21 cellular contexts compared by ENCODE assay signal in the genomic region with DNA sequence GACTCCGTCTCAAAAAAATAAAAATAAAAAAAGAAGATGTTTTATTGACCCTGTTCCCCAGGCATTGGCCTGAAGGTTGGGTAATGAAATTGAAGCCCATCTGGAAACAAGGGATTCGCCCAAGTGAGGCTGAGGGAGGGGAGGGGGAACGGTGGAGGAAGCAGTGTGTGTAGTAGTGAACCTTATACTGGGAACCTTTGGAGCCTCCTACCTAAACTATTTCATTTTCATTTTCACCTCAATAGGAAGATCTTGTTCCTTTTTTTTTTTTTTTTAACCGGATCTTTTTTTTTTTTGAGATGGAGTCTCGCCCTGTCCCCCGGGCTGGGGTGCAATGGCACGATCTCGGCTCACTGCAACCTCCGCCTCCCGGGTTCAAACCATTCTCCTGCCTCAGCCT. TPM values are rescaled to one million over a fixed set of nuclear protein-coding genes. Genes with fewer than 3 reads are reported as not detected.
A peak's percentile ranks its signal among the peaks of the same experiment; 100 is the strongest.
DNase-seq lines count a peak whose midpoint lies in the region; ATAC-seq and TF ChIP-seq lines count a peak whose summit lies in the region.
"Had no signal": no experiment of that assay in that cellular context is flagged by ENCODE, and none has a peak within 500 bp of the region (broad histone marks: within the 10 kb centered on the region; RNA-seq: fewer than 3 reads in every experiment).

No MANE protein-coding gene starts in this region.

- H3K9me3 Mint-ChIP-seq in activated B cell treated with CpG ODN at 0.5 μM for 24 hours (no peaks in the 10 kb centered on the region), naive B cell (no peaks in the 10 kb centered on the region)

- CTCF ChIA-PET in HEK293 (lab: Yijun Ruan, JAX) (interaction anchor here (1.5 to 1.6 kb wide), 2 partner anchors 12 to 14 kb away, joined by 5 to 7 read pairs; no protein-coding TSS in a partner anchor), activated B cell treated with CpG ODN at 0.5 μM for 24 hours (lab: Charles Lee) (no interaction called here)

- H3K4me1 Mint-ChIP-seq in activated B cell treated with CpG ODN at 0.5 μM for 24 hours (peaks cover 53% of the 10 kb centered on the region), naive B cell (peaks cover 35 to 73% (median 62%) of the 10 kb centered on the region in 3 donors)

- H3K36me3 Mint-ChIP-seq in activated B cell treated with CpG ODN at 0.5 μM for 24 hours (ENCODE audit: low read depth) (no peaks in the 10 kb centered on the region), naive B cell (no peaks in the 10 kb centered on the region)
- H3K36me3 Mint-ChIP-seq: CD4-positive, alpha-beta memory T cell had no signal

- no peaks in the 10 kb centered on the region for H3K9me3 ChIP-seq in HEK293 (ENCODE audit: control insufficient read depth, insufficient read depth, low read depth, low read length)
- H3K9me3 ChIP-seq: A549 had no signal

- DNase-seq in activated B cell treated with CpG ODN at 0.5 μM for 24 hours (no peak), naive B cell (peak; percentile 32), NCI-H1694 treated with DMSO at 0.1 percent for 48 hours (lab: John Stamatoyannopoulos, UW) (no peak), NCI-H128 (lab: John Stamatoyannopoulos, UW; ENCODE audit: unreplicated experiment) (no peak), foreskin keratinocyte (no peak), NOMO-1 treated with DMSO at 0.1 percent for 48 hours (lab: John Stamatoyannopoulos, UW; ENCODE audit: unreplicated experiment) (no peak)
- DNase-seq: 8988T; ACHN; AML-193; C1 segment of cervical spinal cord; Calu3; CD4-positive, alpha-beta memory T cell; COR-L47; DMS53; DMS79 treated with DMSO at 0.1 percent for 48 hours; GF-D8; GM23248; H7; HCEC 1CT had no signal

- H3K27ac Mint-ChIP-seq in activated B cell treated with CpG ODN at 0.5 μM for 24 hours (peak overlapping the region; percentile 71), naive B cell (peak overlapping the region in 4 of 6 donors; percentile 44 to 87 (median 74))
- H3K27ac Mint-ChIP-seq: CD4-positive, alpha-beta memory T cell had no signal

- POLR2A ChIA-PET in HEK293 (lab: Yijun Ruan, JAX): interaction anchor here (0.6 kb wide), 1 partner anchor 29 kb away, joined by 6 read pairs; no protein-coding TSS in a partner anchor
- POLR2A ChIA-PET in activated B cell treated with CpG ODN at 0.5 μM for 24 hours (lab: Charles Lee): interaction anchor here (2.9 kb wide), 1 partner anchor 13 kb away, joined by 12 read pairs; the partner anchor contains the start of gene ZBTB22

- no peaks in the 10 kb centered on the region for H3K36me3 ChIP-seq in HEK293 (ENCODE audit: control insufficient read depth in 2 of 2, insufficient read depth in 1 of 2, low read length in 2 of 2)

- intact Hi-C loops in activated B cell treated with CpG ODN at 0.5 μM for 24 hours (cut with micrococcal nuclease): no loop called here

- H3K4me1 ChIP-seq in HEK293 (ENCODE audit: control insufficient read depth, insufficient read depth, low read length): no peaks in the 10 kb centered on the region
- no peaks in the 10 kb centered on the region for H3K4me1 ChIP-seq in foreskin keratinocyte
- H3K4me1 ChIP-seq: A549 had no signal

- H3K4me3 Mint-ChIP-seq in activated B cell treated with CpG ODN at 0.5 μM for 24 hours: no peak overlapping the region
- H3K4me3 Mint-ChIP-seq in naive B cell: peak overlapping the region in 7 of 8 donors; percentile 27 to 79 (median 49)
- H3K4me3 Mint-ChIP-seq: CD4-positive, alpha-beta memory T cell had no signal

- no peaks in the 10 kb centered on the region for H3K27me3 ChIP-seq in foreskin keratinocyte

- no peaks in the 10 kb centered on the region for H3K27me3 Mint-ChIP-seq in activated B cell treated with CpG ODN at 0.5 μM for 24 hours
- no peaks in the 10 kb centered on the region for H3K27me3 Mint-ChIP-seq in naive B cell
- H3K27me3 Mint-ChIP-seq: CD4-positive, alpha-beta memory T cell had no signal

- no peak overlapping the region for H3K4me3 ChIP-seq in HEK293 (ENCODE audit: low read depth, low read length)
- H3K4me3 ChIP-seq: A549, GM23248 had no signal

- H3K27ac ChIP-seq in HEK293 (ENCODE audit: extremely low read depth, low read depth, low read length) (no peak overlapping the region), foreskin keratinocyte (no peak overlapping the region)
- H3K27ac ChIP-seq: A549, GM23248 had no signal

- ATAC-seq in activated B cell treated with CpG ODN at 0.5 μM for 24 hours (ENCODE audit: low read depth) (peak; percentile 50), naive B cell (ENCODE audit: low read depth in 2 of 2) (peak; percentile 65 to 67), foreskin keratinocyte (no peak)
- ATAC-seq: A549 had no signal

- TF ChIP-seq CTCF in HEK293 (tag by site-specific recombination; IDR thresholded peaks at IDR 0.05): no peak
- no peak for TF ChIP-seq CTCF in activated B cell treated with CpG ODN at 0.5 μM for 24 hours (IDR thresholded peaks at IDR 0.05)
- no peak for TF ChIP-seq CTCF in foreskin keratinocyte (conservative IDR thresholded peaks at IDR 0.05)

TF ChIP-seq in HEK293, 187 proteins besides CTCF, POLR2A, EP300 and RAD21:
- TF ChIP-seq KLF10 (tag by site-specific recombination; IDR thresholded peaks at IDR 0.05): no peak
- TF ChIP-seq, protein P1, sequence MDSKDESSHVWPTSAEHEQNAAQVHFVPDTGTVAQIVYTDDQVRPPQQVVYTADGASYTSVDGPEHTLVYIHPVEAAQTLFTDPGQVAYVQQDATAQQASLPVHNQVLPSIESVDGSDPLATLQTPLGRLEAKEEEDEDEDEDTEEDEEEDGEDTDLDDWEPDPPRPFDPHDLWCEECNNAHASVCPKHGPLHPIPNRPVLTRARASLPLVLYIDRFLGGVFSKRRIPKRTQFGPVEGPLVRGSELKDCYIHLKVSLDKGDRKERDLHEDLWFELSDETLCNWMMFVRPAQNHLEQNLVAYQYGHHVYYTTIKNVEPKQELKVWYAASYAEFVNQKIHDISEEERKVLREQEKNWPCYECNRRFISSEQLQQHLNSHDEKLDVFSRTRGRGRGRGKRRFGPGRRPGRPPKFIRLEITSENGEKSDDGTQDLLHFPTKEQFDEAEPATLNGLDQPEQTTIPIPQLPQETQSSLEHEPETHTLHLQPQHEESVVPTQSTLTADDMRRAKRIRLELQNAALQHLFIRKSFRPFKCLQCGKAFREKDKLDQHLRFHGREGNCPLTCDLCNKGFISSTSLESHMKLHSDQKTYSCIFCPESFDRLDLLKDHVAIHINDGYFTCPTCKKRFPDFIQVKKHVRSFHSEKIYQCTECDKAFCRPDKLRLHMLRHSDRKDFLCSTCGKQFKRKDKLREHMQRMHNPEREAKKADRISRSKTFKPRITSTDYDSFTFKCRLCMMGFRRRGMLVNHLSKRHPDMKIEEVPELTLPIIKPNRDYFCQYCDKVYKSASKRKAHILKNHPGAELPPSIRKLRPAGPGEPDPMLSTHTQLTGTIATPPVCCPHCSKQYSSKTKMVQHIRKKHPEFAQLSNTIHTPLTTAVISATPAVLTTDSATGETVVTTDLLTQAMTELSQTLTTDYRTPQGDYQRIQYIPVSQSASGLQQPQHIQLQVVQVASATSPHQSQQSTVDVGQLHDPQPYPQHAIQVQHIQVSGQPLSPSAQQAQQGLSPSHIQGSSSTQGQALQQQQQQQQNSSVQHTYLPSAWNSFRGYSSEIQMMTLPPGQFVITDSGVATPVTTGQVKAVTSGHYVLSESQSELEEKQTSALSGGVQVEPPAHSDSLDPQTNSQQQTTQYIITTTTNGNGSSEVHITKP (tag by site-specific recombination; IDR thresholded peaks at IDR 0.05): peak; percentile 66
- TF ChIP-seq, protein P2, sequence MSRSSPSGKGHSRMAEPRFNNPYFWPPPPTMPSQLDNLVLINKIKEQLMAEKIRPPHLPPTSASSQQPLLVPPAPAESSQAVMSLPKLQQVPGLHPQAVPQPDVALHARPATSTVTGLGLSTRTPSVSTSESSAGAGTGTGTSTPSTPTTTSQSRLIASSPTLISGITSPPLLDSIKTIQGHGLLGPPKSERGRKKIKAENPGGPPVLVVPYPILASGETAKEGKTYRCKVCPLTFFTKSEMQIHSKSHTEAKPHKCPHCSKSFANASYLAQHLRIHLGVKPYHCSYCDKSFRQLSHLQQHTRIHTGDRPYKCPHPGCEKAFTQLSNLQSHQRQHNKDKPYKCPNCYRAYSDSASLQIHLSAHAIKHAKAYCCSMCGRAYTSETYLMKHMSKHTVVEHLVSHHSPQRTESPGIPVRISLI (tag by site-specific recombination; IDR thresholded peaks at IDR 0.05): no peak
- TF ChIP-seq SCRT1 (tag by site-specific recombination; IDR thresholded peaks at IDR 0.05; ENCODE audit: borderline replicate concordance): no peak
- no peak for TF ChIP-seq ZNF354C (tag by site-specific recombination; IDR thresholded peaks at IDR 0.05; ENCODE audit: borderline replicate concordance, low read depth)

RNA-seq across cellular contexts. Expression of gene DAXX, which starts 8.0 kb away (rescaled TPM):
- 82.5 and 85.4 TPM in 2 replicates for total RNA-seq in activated B cell treated with CpG ODN at 0.5 μM for 24 hours
- polyA plus RNA-seq in naive B cell (ENCODE audit: low read depth in 6 of 6): 100 to 1,000 TPM in 3 of 6 donors, 10 to 100 TPM in 3; 61.4 to 140 (median 102) TPM
- 57.6 and 59.2 TPM in 2 replicates for total RNA-seq in foreskin keratinocyte
- polyA plus RNA-seq in foreskin keratinocyte: 47.8 and 51.2 TPM in 2 replicates

RNA-seq across cellular contexts. Expression of gene ZBTB22, which starts 13.2 kb away (rescaled TPM):
- 31.6 and 31.8 TPM in 2 replicates for total RNA-seq in activated B cell treated with CpG ODN at 0.5 μM for 24 hours
- polyA plus RNA-seq in naive B cell (ENCODE audit: low read depth in 6 of 6): 10 to 100 TPM; 19.2 to 29.9 (median 23.8) TPM
- total RNA-seq in foreskin keratinocyte: 9.5 and 10.9 TPM in 2 replicates
- 8.4 and 9.0 TPM in 2 replicates for polyA plus RNA-seq in foreskin keratinocyte

RNA-seq across cellular contexts. Expression of gene TAPBP, which starts 16.9 kb away (rescaled TPM):
- total RNA-seq in activated B cell treated with CpG ODN at 0.5 μM for 24 hours: 319 and 350 TPM in 2 replicates
- 100 to 1,000 TPM; 450 to 564 (median 508) TPM for polyA plus RNA-seq in naive B cell (ENCODE audit: low read depth in 6 of 6)
- total RNA-seq in foreskin keratinocyte: 87.4 and 105 TPM in 2 replicates
- polyA plus RNA-seq in foreskin keratinocyte: 61.7 and 64.0 TPM in 2 replicates

RNA-seq across cellular contexts. Expression of gene RGL2, which starts 32.0 kb away (rescaled TPM):
- total RNA-seq in activated B cell treated with CpG ODN at 0.5 μM for 24 hours (54.7 and 66.5 TPM in 2 replicates), foreskin keratinocyte (30.4 and 31.0 TPM in 2 replicates)
- polyA plus RNA-seq in naive B cell (ENCODE audit: low read depth in 6 of 6) (10 to 100 TPM; 15.5 to 39.0 (median 17.2) TPM), foreskin keratinocyte (23.1 and 24.4 TPM in 2 replicates)

RNA-seq across cellular contexts. Expression of gene PFDN6, which starts 41.3 kb away (rescaled TPM):
- total RNA-seq in activated B cell treated with CpG ODN at 0.5 μM for 24 hours: 82.8 and 95.1 TPM in 2 replicates
- 10 to 100 TPM; 29.4 to 47.8 (median 41.3) TPM for polyA plus RNA-seq in naive B cell (ENCODE audit: low read depth in 6 of 6)
- 76.8 and 89.5 TPM in 2 replicates for total RNA-seq in foreskin keratinocyte
- 169 TPM in 2 replicates for polyA plus RNA-seq in foreskin keratinocyte
